Comparison of ENCODE assay signal across 8 cellular contexts in the genomic region with DNA sequence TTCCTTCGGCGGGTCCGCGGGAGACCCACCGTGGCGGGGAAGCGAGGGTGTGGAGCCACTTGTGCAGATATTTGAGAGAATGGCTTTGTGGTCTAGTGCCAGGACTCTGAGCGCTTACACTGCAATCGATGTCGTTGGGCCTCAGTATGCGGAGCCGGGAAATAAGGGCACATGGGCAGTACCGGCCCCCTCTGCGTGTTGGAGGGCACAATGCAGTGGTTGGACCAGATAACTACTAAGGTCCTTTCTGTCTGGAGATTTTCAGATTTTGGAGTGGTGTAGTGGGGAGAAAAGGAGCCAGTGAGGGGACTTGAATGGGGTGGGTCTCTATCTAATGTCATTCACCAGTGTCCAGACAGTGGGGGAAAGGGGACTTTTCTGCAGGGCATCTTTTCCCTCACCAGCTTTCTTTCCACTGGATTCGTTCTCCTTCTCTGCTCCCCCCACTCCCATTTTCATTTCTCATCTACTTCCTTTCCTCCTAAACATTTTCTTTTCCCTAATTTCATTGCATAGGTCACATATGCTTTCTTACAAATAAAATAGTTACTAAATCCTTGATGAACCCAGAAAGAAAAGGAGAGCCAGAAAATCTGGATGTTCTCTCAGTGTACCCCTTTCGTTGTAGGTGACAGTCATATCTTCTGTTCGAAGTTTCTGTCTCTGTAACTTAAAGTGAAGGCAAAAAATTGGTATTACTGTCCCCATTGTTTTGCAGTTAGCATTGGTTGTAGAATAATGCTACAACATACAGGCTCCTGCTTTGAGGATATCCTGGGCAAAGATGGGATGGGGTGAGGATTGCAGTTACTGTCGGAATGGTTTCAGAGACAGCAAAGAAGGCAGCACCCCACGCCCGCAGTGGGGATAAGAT. TPM values are rescaled to one million over a fixed set of nuclear protein-coding genes. Genes with fewer than 3 reads are reported as not detected.
DNase-seq lines count a peak whose midpoint lies in the region; ATAC-seq, FAIRE-seq and TF ChIP-seq lines count a peak whose summit lies in the region.

No MANE protein-coding gene starts in this region.

- H4K8ac ChIP-seq in H1 (ENCODE audit: extremely low read depth, insufficient read depth, low read length), result peak overlapping the region; percentile 31; the same call in 1 of the 2 replicates

- no peak overlapping the region for H3K27ac ChIP-seq in PC-3 (ENCODE audit: low read length)
- no peak overlapping the region for H3K27ac ChIP-seq in H1 (ENCODE audit: low read depth, low read length)
- no peak overlapping the region for H3K27ac ChIP-seq in neutrophil

- peak overlapping the region; percentile 19; the same call in 1 of the 2 replicates for H2BK15ac ChIP-seq in H1 (ENCODE audit: low read length)

- H3K4me1 ChIP-seq in PC-3 (ENCODE audit: insufficient read depth, low read length) (peaks cover 37% of the 10 kb centered on the region), H1 (replicated peaks in 1 of 4; ENCODE audit: control insufficient read depth in 3 of 4, insufficient read depth in 4 of 4, low read length in 3 of 4) (peaks cover 16 to 43% (median 30%) of the 10 kb centered on the region in 4 experiments), neutrophil (ENCODE audit: control insufficient read depth in 1 of 2, insufficient read depth in 1 of 2, low read depth in 1 of 2, low read length in 1 of 2) (peaks cover 29 to 34% of the 10 kb centered on the region in 2 experiments)

- H3K79me2 ChIP-seq in PC-3 (ENCODE audit: low read length), result peaks cover 36% of the 10 kb centered on the region
- peaks cover 0 to 54% of the 10 kb centered on the region in 2 experiments; a peak in 2 of 4 replicates for H3K79me2 ChIP-seq in H1 (ENCODE audit: control insufficient read depth in 1 of 2, insufficient read depth in 2 of 2, low read length in 2 of 2)

- ATAC-seq in PC-3, result 0 out of 2 replicates have a peak, but pooled peaks have one; percentile 0
- no peak for ATAC-seq in GM21723 (IDR thresholded peaks at IDR 0.05; ENCODE audit: unreplicated experiment)

- no peak overlapping the region for H3K23ac ChIP-seq in H1 (ENCODE audit: insufficient read length)

- no peak overlapping the region for H2BK120ac ChIP-seq in H1 (replicated peaks; ENCODE audit: low read depth, low read length)

- H3K27me3 ChIP-seq in PC-3 (ENCODE audit: low read length) (peaks cover 30% of the 10 kb centered on the region), H1 (replicated peaks in 1 of 4; ENCODE audit: control insufficient read depth in 3 of 4, extremely low read depth in 1 of 4, insufficient read depth in 3 of 4, low read length in 3 of 4) (peaks cover 10 to 38% (median 27%) of the 10 kb centered on the region in 4 experiments; a peak in 6 of 7 replicates), neutrophil (peaks cover 87% of the 10 kb centered on the region)

- no peak overlapping the region for H3K14ac ChIP-seq in H1 (ENCODE audit: insufficient read length)

- TSS peak; percentile 37 for BruUV-seq in PC-3 (replicated peaks; lab: Mats Ljungman, UMichigan)

- peak overlapping the region; percentile 87 for H3K4me2 ChIP-seq in PC-3 (ENCODE audit: low read length)
- peak overlapping the region; percentile 96 to 97 for H3K4me2 ChIP-seq in H1 (ENCODE audit: insufficient read depth in 1 of 2, low read depth in 2 of 2, low read length in 2 of 2)

- H2BK12ac ChIP-seq in H1 (ENCODE audit: low read depth, low read length), result no peak overlapping the region

- DNase-seq in NCI-H510A treated with DMSO at 0.1 percent for 48 hours (lab: John Stamatoyannopoulos, UW), result peak; percentile 15
- no peak for DNase-seq in NCI-H510A (lab: John Stamatoyannopoulos, UW)
- peak; percentile 51 for DNase-seq in PC-3
- DNase-seq in H1 (ENCODE audit: low read depth in 1 of 2, low spot score in 2 of 2), result no peak
- no peak for DNase-seq in NCI-H1694 (lab: John Stamatoyannopoulos, UW)
- DNase-seq in GM13976 (ENCODE audit: low spot score), result no peak

- H2BK5ac ChIP-seq in H1 (ENCODE audit: low read depth, low read length), result no peak overlapping the region

- no peak overlapping the region for H4K5ac ChIP-seq in H1 (ENCODE audit: insufficient read length, low read depth, low read length)

- POLR2A ChIA-PET in PC-3 (lab: Charles Lee; ENCODE audit: unreplicated experiment) (interaction anchor here (0.6 to 0.7 kb wide), 2 partner anchors 20 to 140 kb away, joined by 4 to 5 read pairs; no protein-coding TSS in a partner anchor), H1 (lab: Charles Lee; ENCODE audit: partially characterized antibody) (interaction anchor here (0.6 to 6.4 kb wide), 28 partner anchors 10 to 227 kb away, joined by 3 to 94 read pairs (median 4); partner anchors contain the start of genes BATF3 and NENF)

- no peaks in the 10 kb centered on the region for H3F3A ChIP-seq in PC-3 (ENCODE audit: low read length, unreplicated experiment)

- H2AFZ ChIP-seq in PC-3 (ENCODE audit: low read length), result no peak overlapping the region
- H2AFZ ChIP-seq in H1 (ENCODE audit: low read length), result no peak overlapping the region

- peak in 1 of 2 experiments; percentile 64; a peak in 2 of 3 replicates for TF ChIP-seq POLR2A in H1 (IDR thresholded peaks at IDR 0.05; ENCODE audit: control extremely low read depth in 1 of 2, low read depth in 2 of 2, low read length in 2 of 2)

- H3K4me3 ChIP-seq in PC-3 (ENCODE audit: low read length) (peak overlapping the region; percentile 83), H1 (ENCODE audit: extremely low read depth in 1 of 4, insufficient read depth in 2 of 4, low read depth in 3 of 4, low read length in 4 of 4) (peak overlapping the region; percentile 51 to 96 (median 74)), neutrophil (ENCODE audit: low read depth in 1 of 2, low read length in 1 of 2) (peak overlapping the region; percentile 66 to 90)

- H3K9me3 ChIP-seq in PC-3 (ENCODE audit: low read length), result no peaks in the 10 kb centered on the region
- H3K9me3 ChIP-seq in H1 (ENCODE audit: insufficient read depth in 2 of 2, low read depth in 1 of 2, low read length in 1 of 2), result no peaks in the 10 kb centered on the region
- H3K9me3 ChIP-seq in neutrophil, result no peaks in the 10 kb centered on the region

- H3K9ac ChIP-seq in PC-3 (ENCODE audit: low read length), result peak overlapping the region; percentile 84
- H3K9ac ChIP-seq in H1 (replicated peaks in 1 of 4; ENCODE audit: extremely low read depth in 1 of 4, low read depth in 3 of 4, low read length in 3 of 4), result peak overlapping the region in 3 of 4 experiments; percentile 52 to 80 (median 54); a peak in 6 of 7 replicates

- peak overlapping the region; percentile 50 for H3K4ac ChIP-seq in H1 (replicated peaks; ENCODE audit: insufficient read length, low read depth, low read length)

- H3K36me3 ChIP-seq in PC-3 (ENCODE audit: low read depth, low read length), result peaks cover 5% of the 10 kb centered on the region
- peaks cover 0 to 5% (median 0%) of the 10 kb centered on the region in 4 experiments; a peak in 1 of 8 replicates for H3K36me3 ChIP-seq in H1 (ENCODE audit: control insufficient read depth in 2 of 4, insufficient read depth in 4 of 4, low read length in 3 of 4)
- H3K36me3 ChIP-seq in neutrophil, result no peaks in the 10 kb centered on the region

- H4K91ac ChIP-seq in H1 (replicated peaks; ENCODE audit: insufficient read length, low read length), result peak overlapping the region; percentile 37

- FAIRE-seq in H1 (lab: Jason Lieb, UNC), result no peak

- H4K20me1 ChIP-seq in PC-3 (ENCODE audit: low read length) (peaks cover 56% of the 10 kb centered on the region), H1 (replicated peaks in 1 of 2; ENCODE audit: control insufficient read depth in 1 of 2, insufficient read depth in 2 of 2, low read length in 2 of 2) (peaks cover 12 to 18% of the 10 kb centered on the region in 2 experiments)

- no peak overlapping the region for H2AK5ac ChIP-seq in H1 (ENCODE audit: low read depth, low read length)

- H3K56ac ChIP-seq in H1 (replicated peaks; ENCODE audit: insufficient read length, low read depth, low read length), result peak overlapping the region; percentile 50

- no peak for TF ChIP-seq RAD21 in H1 (IDR thresholded peaks at IDR 0.05 in 1 of 2, conservative IDR thresholded peaks at IDR 0.05 in 1 of 2; ENCODE audit: low read depth in 2 of 2, low read length in 2 of 2)

- H2BK20ac ChIP-seq in H1 (ENCODE audit: low read length), result no peak overlapping the region

- in situ Hi-C loops in GM13976 (cut with MboI; ENCODE audit: low sequenced_read_pairs, unreplicated experiment), result no loop called here

- H3K23me2 ChIP-seq in H1 (ENCODE audit: low read depth, low read length), result peaks cover 18% of the 10 kb centered on the region

- CTCF ChIA-PET in PC-3 (lab: Charles Lee) (interaction anchor here (0.7 kb wide), 2 partner anchors 55 to 133 kb away, joined by 3 read pairs; no protein-coding TSS in a partner anchor), H1 (lab: Charles Lee; ENCODE audit: partially characterized antibody) (interaction anchor here (0.7 to 3.0 kb wide), 9 partner anchors 8 to 208 kb away, joined by 3 to 21 read pairs (median 3); no protein-coding TSS in a partner anchor)

- peak overlapping the region; percentile 41; the same call in 1 of the 2 replicates for H3K18ac ChIP-seq in H1 (ENCODE audit: extremely low read depth, low read length)

- H3K79me1 ChIP-seq in H1 (ENCODE audit: low read depth, low read length), result peaks cover 8% of the 10 kb centered on the region

- H3K9me2 ChIP-seq in PC-3 (replicated peaks; ENCODE audit: low read length), result no peaks in the 10 kb centered on the region

- 23% methylated on average over 20 of the region's 20 CpGs; no CpG with 5 or more reads in 1 of the 2 experiments for WGBS in H1 (ENCODE audit: extremely low coverage in 1 of 2, insufficient coverage in 1 of 2, insufficient read length in 1 of 2, insufficient replicate concordance in 2 of 2, low coverage in 1 of 2, low lambda C conversion rate in 2 of 2, missing lambda C conversion rate in 1 of 2), 2 experiments

- TF ChIP-seq CTCF in PC-3 (conservative IDR thresholded peaks at IDR 0.05; ENCODE audit: low read depth, low read length) (no peak), H1 (IDR thresholded peaks at IDR 0.05; ENCODE audit: control extremely low read depth in 1 of 3, insufficient read depth in 1 of 3, low read depth in 1 of 3, low read length in 3 of 3) (no peak), neutrophil (IDR thresholded peaks at IDR 0.05) (no peak), GM13976 (IDR thresholded peaks at IDR 0.05; ENCODE audit: borderline replicate concordance, control extremely low read depth, extremely low read depth, insufficient read depth, missing control alignments) (no peak)

- intact Hi-C loops in PC-3 (cut with micrococcal nuclease), result loop anchor here (1.0 to 5.0 kb wide), 6 partner anchors 57 to 462 kb away; no protein-coding TSS in a partner anchor

- no peak for TF ChIP-seq EP300 in H1 (IDR thresholded peaks at IDR 0.05; ENCODE audit: borderline replicate concordance in 1 of 2, low read depth in 2 of 2, low read length in 2 of 2)

RNA-seq across cellular contexts. Expression of gene ATF3, which starts 1.4 kb away (rescaled TPM):
- 275 and 335 TPM in 2 replicates for total RNA-seq in PC-3 (2014; rRNA removed)
- total RNA-seq in H1 (2021; fragmentation: NEBNext Ultra II Directional; extraction: Animal tissue kit (Norgen Biotek cat#: 25700)), result 21.5 and 27.7 TPM in 2 replicates
- polyA plus RNA-seq in H1 (2011; rRNA removed), result 12.2 and 13.5 TPM in 2 replicates
- 17.1 TPM for polyA plus RNA-seq in H1 (2011; cell fraction: cytosol; rRNA removed)
- polyA plus RNA-seq in H1 (2011; cell fraction: nucleus; rRNA removed), result 18.7 TPM
- polyA plus RNA-seq in H1 (2012, experiment 1 of 2), result 18.2 to 33.8 TPM (median 21.4 TPM) in 4 replicates
- polyA plus RNA-seq in H1 (2012, experiment 2 of 2), result 16.1 TPM
- polyA plus RNA-seq in H1 (2013, experiment 1 of 2), result 9.1 TPM
- polyA plus RNA-seq in H1 (2013, experiment 2 of 2), result 9.4 TPM
- polyA minus RNA-seq in H1 (2011; rRNA and poly(A)+ RNA removed), result 13.6 and 21.4 TPM in 2 replicates
- polyA minus RNA-seq in H1 (2011; cell fraction: cytosol; rRNA and poly(A)+ RNA removed), result 15.9 TPM
- polyA minus RNA-seq in H1 (2011; cell fraction: nucleus; rRNA and poly(A)+ RNA removed), result 37.1 TPM

Comparison
In these comparisons a context has a peak if more than half of its experiments do, and no peak if none do; other contexts are left out.
1. DNase-seq: peak in NCI-H510A treated with DMSO at 0.1 percent for 48 hours (single experiment) and PC-3 (single experiment); none in NCI-H510A (single experiment), H1 (0 of 2), NCI-H1694 (single experiment) and GM13976 (single experiment).
2. Peak in every context shown above with its lines, with median percentiles within 50 percentile points of each other: H3K4me3 ChIP-seq.